Comparison of ENCODE assay signal across 18 cellular contexts in the genomic region with DNA sequence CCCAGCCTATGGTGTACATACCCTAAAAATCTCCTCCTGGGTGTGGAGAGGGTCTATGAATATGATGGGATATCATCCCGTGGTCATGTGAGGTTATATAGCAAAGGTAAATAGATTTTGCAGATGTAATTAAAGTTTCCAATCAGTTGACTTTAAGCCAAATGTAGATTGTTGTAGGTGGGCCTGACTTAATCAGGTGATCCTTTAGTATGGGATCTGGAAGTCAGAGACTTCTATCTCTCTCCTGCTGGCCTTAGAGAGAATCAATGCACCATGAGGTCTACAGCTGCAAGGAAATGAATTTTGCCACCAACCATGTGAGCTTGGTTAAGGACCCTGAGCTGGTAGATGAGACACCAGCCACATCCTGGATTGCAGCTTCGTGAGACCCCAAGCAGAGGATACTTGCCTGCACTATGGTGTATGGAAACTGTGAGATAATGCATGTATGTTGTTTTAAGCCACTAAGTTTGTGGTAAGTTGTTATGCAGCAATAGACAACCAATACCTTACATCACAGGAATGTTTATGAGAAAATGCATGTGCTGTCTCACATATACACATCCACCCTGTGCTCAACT.
DNase-seq lines count a peak whose midpoint lies in the region; ATAC-seq, FAIRE-seq and TF ChIP-seq lines count a peak whose summit lies in the region.
"Had no signal": no experiment of that assay in that cellular context is flagged by ENCODE, and none has a peak within 500 bp of the region (broad histone marks: within the 10 kb centered on the region; RNA-seq: fewer than 3 reads in every experiment).

No MANE protein-coding gene starts in this region.

- BruUV-seq in HepG2 (replicated peaks; lab: Mats Ljungman, UMichigan) = no TSS peak

- H3K4me3 ChIP-seq in Jurkat, Clone E6-1 (ENCODE audit: low read length) = no peak overlapping the region
- no peak overlapping the region for H3K4me3 ChIP-seq in HepG2 (replicated peaks in 1 of 3; ENCODE audit: insufficient read depth in 1 of 3, low read depth in 2 of 3, low read length in 3 of 3)
- H3K4me3 ChIP-seq: BLaER1 treated with 17β-estradiol and CSF1 and Interleukin-3, amounts not matched to agents 10 nM and 100 nM had no signal

- no peaks in the 10 kb centered on the region for H3K36me3 Mint-ChIP-seq in activated T-cell treated with anti-CD3 and anti-CD28 coated beads, Interleukin-2, amount 50 U/mL, for 72 hours (ENCODE audit: insufficient read depth in 2 of 2)
- no peaks in the 10 kb centered on the region for H3K36me3 Mint-ChIP-seq in activated T-cell treated with anti-CD3 and anti-CD28 coated beads, Interleukin-2, amount 50 U/mL, for 24 hours (ENCODE audit: low read depth)
- H3K36me3 Mint-ChIP-seq: CD8-positive, alpha-beta T cell had no signal

- H3K27me3 Mint-ChIP-seq in activated T-cell treated with anti-CD3 and anti-CD28 coated beads, Interleukin-2, amount 50 U/mL, for 72 hours (ENCODE audit: low read depth) = peaks cover 10% of the 10 kb centered on the region
- H3K27me3 Mint-ChIP-seq in activated T-cell treated with anti-CD3 and anti-CD28 coated beads, Interleukin-2, amount 50 U/mL, for 24 hours = peaks cover 6% of the 10 kb centered on the region

- FAIRE-seq in HepG2 (lab: Jason Lieb, UNC) = no peak
- FAIRE-seq: G401.6, GM12891, GM19239, H1 had no signal

- H3K79me2 ChIP-seq in HepG2 (ENCODE audit: insufficient read depth, low read length) = no peaks in the 10 kb centered on the region

- H4K20me1 ChIP-seq in HepG2 (ENCODE audit: insufficient read depth, low read length) = no peaks in the 10 kb centered on the region
- H4K20me1 ChIP-seq: BLaER1 treated with 17β-estradiol and CSF1 and Interleukin-3, amounts not matched to agents 10 nM and 100 nM had no signal

- no peak overlapping the region for H2AFZ ChIP-seq in HepG2 (ENCODE audit: low read length)

- peaks cover 10% of the 10 kb centered on the region for H3K4me1 ChIP-seq in HepG2 (ENCODE audit: insufficient read depth, low read length)

- ATAC-seq in activated T-cell treated with anti-CD3 and anti-CD28 coated beads, Interleukin-2, amount 50 U/mL, for 72 hours (replicated peaks in 1 of 2) = peak; percentile 48 to 54
- ATAC-seq in HepG2 = no peak
- ATAC-seq in HG02840 (IDR thresholded peaks at IDR 0.05; ENCODE audit: low FRiP score, unreplicated experiment) = no peak
- ATAC-seq: CD8-positive, alpha-beta T cell had no signal

- in situ Hi-C loops in HepG2 (cut with HindIII; ENCODE audit: extremely low pct_ligation_motif_present, low pct_unique_long_range_greater_than_20kb) = no loop called here

- H3K4me1 Mint-ChIP-seq in activated T-cell treated with anti-CD3 and anti-CD28 coated beads, Interleukin-2, amount 50 U/mL, for 72 hours (ENCODE audit: low read depth) = no peaks in the 10 kb centered on the region
- H3K4me1 Mint-ChIP-seq in activated T-cell treated with anti-CD3 and anti-CD28 coated beads, Interleukin-2, amount 50 U/mL, for 24 hours (ENCODE audit: low read depth) = no peaks in the 10 kb centered on the region
- H3K4me1 Mint-ChIP-seq: B cell had no signal

- no peak for TF ChIP-seq EP300 in HepG2 (IDR thresholded peaks at IDR 0.05; ENCODE audit: low read depth in 2 of 2, low read length in 2 of 2)
- TF ChIP-seq EP300 in HepG2 (CRISPR knock-in tag; IDR thresholded peaks at IDR 0.05; ENCODE audit: borderline replicate concordance) = no peak

- no peak for TF ChIP-seq POLR2A in HepG2 (IDR thresholded peaks at IDR 0.05; ENCODE audit: insufficient read depth in 1 of 2, low read depth in 2 of 2, low read length in 2 of 2)

- no peak for DNase-seq in activated T-cell treated with anti-CD3 and anti-CD28 coated beads, Interleukin-2, amount 50 U/mL, for 72 hours
- DNase-seq in activated T-cell treated with anti-CD3 and anti-CD28 coated beads, Interleukin-2, amount 50 U/mL, for 24 hours = no peak
- DNase-seq in Jurkat, Clone E6-1 (ENCODE audit: low read depth, low spot score) = peak; percentile 72
- no peak for DNase-seq in HepG2 (ENCODE audit: low spot score)
- DNase-seq in NCI-H226 = no peak
- DNase-seq: CD8-positive, alpha-beta T cell; COR-L47; DMS 273 treated with DMSO at 0.1 percent for 48 hours; DMS53; DND-41; H9 had no signal

- no peak overlapping the region for H3K27ac Mint-ChIP-seq in activated T-cell treated with anti-CD3 and anti-CD28 coated beads, Interleukin-2, amount 50 U/mL, for 72 hours
- no peak overlapping the region for H3K27ac Mint-ChIP-seq in activated T-cell treated with anti-CD3 and anti-CD28 coated beads, Interleukin-2, amount 50 U/mL, for 24 hours
- H3K27ac Mint-ChIP-seq: B cell; CD8-positive, alpha-beta T cell; H9 had no signal

- intact Hi-C loops in HepG2 (cut with micrococcal nuclease; ENCODE audit: unreplicated experiment) = no loop called here

- H3K27me3 ChIP-seq in HepG2 (ENCODE audit: control insufficient read depth in 1 of 2, insufficient read depth in 2 of 2, low read length in 2 of 2) = peaks cover 0 to 1% of the 10 kb centered on the region in 2 experiments; a peak in 1 of 5 replicates
- H3K27me3 ChIP-seq: BLaER1 treated with 17β-estradiol and CSF1 and Interleukin-3, amounts not matched to agents 10 nM and 100 nM had no signal

- H3K9me3 ChIP-seq in HepG2 (ENCODE audit: low read length) = no peaks in the 10 kb centered on the region
- H3K9me3 ChIP-seq: BLaER1 treated with 17β-estradiol and CSF1 and Interleukin-3, amounts not matched to agents 10 nM and 100 nM had no signal

- CTCF ChIA-PET in HepG2 (lab: Yijun Ruan, JAX; ENCODE audit: low intra/inter-chr PET ratio, low total read pairs) = no interaction called here

- WGBS in HepG2 (ENCODE audit: low lambda C conversion rate) = 0% methylated on average over 2 of the region's 2 CpGs

- no peak overlapping the region for H3K27ac ChIP-seq in HepG2 (ENCODE audit: extremely low read length, insufficient read depth, low read length)
- H3K27ac ChIP-seq: BLaER1 treated with 17β-estradiol and CSF1 and Interleukin-3, amounts not matched to agents 10 nM and 100 nM had no signal

- no peaks in the 10 kb centered on the region for H3K36me3 ChIP-seq in HepG2 (replicated peaks in 1 of 2; ENCODE audit: control insufficient read depth in 1 of 2, insufficient read depth in 2 of 2, low read length in 2 of 2)
- H3K36me3 ChIP-seq: BLaER1 treated with 17β-estradiol and CSF1 and Interleukin-3, amounts not matched to agents 10 nM and 100 nM had no signal

- TF ChIP-seq CTCF in HepG2 (CRISPR knock-in tag; IDR thresholded peaks at IDR 0.05) = no peak

- TF ChIP-seq RAD21 in HepG2 (CRISPR knock-in tag; IDR thresholded peaks at IDR 0.05) = no peak

- no peak overlapping the region for H3K4me3 Mint-ChIP-seq in activated T-cell treated with anti-CD3 and anti-CD28 coated beads, Interleukin-2, amount 50 U/mL, for 72 hours
- H3K4me3 Mint-ChIP-seq in activated T-cell treated with anti-CD3 and anti-CD28 coated beads, Interleukin-2, amount 50 U/mL, for 24 hours = no peak overlapping the region
- H3K4me3 Mint-ChIP-seq: B cell; CD8-positive, alpha-beta T cell; H9 had no signal

- no peak overlapping the region for H3K9ac ChIP-seq in HepG2 (ENCODE audit: insufficient read depth, low read depth, low read length)
- H3K9ac ChIP-seq: BLaER1 treated with 17β-estradiol and CSF1 and Interleukin-3, amounts not matched to agents 10 nM and 100 nM had no signal

- POLR2A ChIA-PET in HepG2 (lab: Yijun Ruan, JAX) = no interaction called here

- peaks cover 0 to 2% of the 10 kb centered on the region in 2 donors for H3K9me3 Mint-ChIP-seq in activated T-cell treated with anti-CD3 and anti-CD28 coated beads, Interleukin-2, amount 50 U/mL, for 72 hours
- no peaks in the 10 kb centered on the region for H3K9me3 Mint-ChIP-seq in activated T-cell treated with anti-CD3 and anti-CD28 coated beads, Interleukin-2, amount 50 U/mL, for 24 hours
- H3K9me3 Mint-ChIP-seq: CD8-positive, alpha-beta T cell; H9 had no signal

- H3K4me2 ChIP-seq in HepG2 (ENCODE audit: low read depth, low read length) = no peak overlapping the region
- H3K4me2 ChIP-seq: BLaER1 treated with 17β-estradiol and CSF1 and Interleukin-3, amounts not matched to agents 10 nM and 100 nM had no signal

TF ChIP-seq in HepG2, 621 proteins besides CTCF, POLR2A, EP300 and RAD21:
- TF ChIP-seq, protein P1, sequence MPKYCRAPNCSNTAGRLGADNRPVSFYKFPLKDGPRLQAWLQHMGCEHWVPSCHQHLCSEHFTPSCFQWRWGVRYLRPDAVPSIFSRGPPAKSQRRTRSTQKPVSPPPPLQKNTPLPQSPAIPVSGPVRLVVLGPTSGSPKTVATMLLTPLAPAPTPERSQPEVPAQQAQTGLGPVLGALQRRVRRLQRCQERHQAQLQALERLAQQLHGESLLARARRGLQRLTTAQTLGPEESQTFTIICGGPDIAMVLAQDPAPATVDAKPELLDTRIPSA (CRISPR knock-in tag; IDR thresholded peaks at IDR 0.05; ENCODE audit: borderline replicate concordance) = no peak
- TF ChIP-seq, protein P2, sequence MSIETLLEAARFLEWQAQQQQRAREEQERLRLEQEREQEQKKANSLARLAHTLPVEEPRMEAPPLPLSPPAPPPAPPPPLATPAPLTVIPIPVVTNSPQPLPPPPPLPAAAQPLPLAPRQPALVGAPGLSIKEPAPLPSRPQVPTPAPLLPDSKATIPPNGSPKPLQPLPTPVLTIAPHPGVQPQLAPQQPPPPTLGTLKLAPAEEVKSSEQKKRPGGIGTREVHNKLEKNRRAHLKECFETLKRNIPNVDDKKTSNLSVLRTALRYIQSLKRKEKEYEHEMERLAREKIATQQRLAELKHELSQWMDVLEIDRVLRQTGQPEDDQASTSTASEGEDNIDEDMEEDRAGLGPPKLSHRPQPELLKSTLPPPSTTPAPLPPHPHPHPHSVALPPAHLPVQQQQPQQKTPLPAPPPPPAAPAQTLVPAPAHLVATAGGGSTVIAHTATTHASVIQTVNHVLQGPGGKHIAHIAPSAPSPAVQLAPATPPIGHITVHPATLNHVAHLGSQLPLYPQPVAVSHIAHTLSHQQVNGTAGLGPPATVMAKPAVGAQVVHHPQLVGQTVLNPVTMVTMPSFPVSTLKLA (IDR thresholded peaks at IDR 0.05) = peak; percentile 26; the same call in 1 of the 2 replicates

Comparison
In these comparisons a context has a peak if more than half of its experiments do, and no peak if none do; other contexts are left out.
1. ATAC-seq: peak in activated T-cell treated with anti-CD3 and anti-CD28 coated beads, Interleukin-2, amount 50 U/mL, for 72 hours (2 of 2); none in HepG2 (single experiment) and HG02840 (single experiment).